ENCODE assay signal across 17 cellular contexts in genomic region chr10:99665304-99665703, GRCh38. TPM values are rescaled to one million over a fixed set of nuclear protein-coding genes. Genes with fewer than 3 reads are reported as not detected.
A peak's percentile ranks its signal among the peaks of the same experiment; 100 is the strongest.
DNase-seq lines count a peak whose midpoint lies in the region; ATAC-seq, FAIRE-seq and TF ChIP-seq lines count a peak whose summit lies in the region.
"Had no signal": no experiment of that assay in that cellular context is flagged by ENCODE, and none has a peak within 500 bp of the region (broad histone marks: within the 10 kb centered on the region; RNA-seq: fewer than 3 reads in every experiment).

No MANE protein-coding gene starts in this region.

- H3F3A ChIP-seq in PC-9 (ENCODE audit: insufficient read depth, low read depth) = peaks cover 30% of the 10 kb centered on the region

- POLR2A ChIA-PET in PC-9 (lab: Charles Lee; ENCODE audit: unreplicated experiment) = no interaction called here
- POLR2A ChIA-PET in K562 (lab: Yijun Ruan, JAX) = no interaction called here

- H3K9me3 ChIP-seq in PC-9 (ENCODE audit: insufficient read depth, low read depth) (no peaks in the 10 kb centered on the region), K562 (replicated peaks; ENCODE audit: control insufficient read depth, insufficient read depth, low read depth, low read length) (no peaks in the 10 kb centered on the region), osteoblast (ENCODE audit: low read depth, low read length) (no peaks in the 10 kb centered on the region), BE2C (no peaks in the 10 kb centered on the region)
- H3K9me3 ChIP-seq: BLaER1 treated with 17β-estradiol and CSF1 and Interleukin-3, amounts not matched to agents 10 nM and 100 nM had no signal

- no peaks in the 10 kb centered on the region for H3K9me2 ChIP-seq in PC-9 (ENCODE audit: insufficient read depth)

- no peak for ATAC-seq in K562
- ATAC-seq in GM21515 (IDR thresholded peaks at IDR 0.05; ENCODE audit: unreplicated experiment) = no peak
- ATAC-seq: GM23338, HCT116 had no signal

- no peak for TF ChIP-seq RAD21 in K562 (CRISPR knock-in tag; conservative IDR thresholded peaks at IDR 0.05 in 1 of 2, IDR thresholded peaks at IDR 0.05 in 1 of 2)

- no peaks in the 10 kb centered on the region for H3K9me1 ChIP-seq in K562 (ENCODE audit: control insufficient read depth, insufficient read depth, low read length)

- TF ChIP-seq EP300 in K562 (IDR thresholded peaks at IDR 0.05; ENCODE audit: low read length) = no peak

- H3K4me2 ChIP-seq in PC-9 (no peak overlapping the region), K562 (ENCODE audit: insufficient read depth, low read length) (no peak overlapping the region), osteoblast (ENCODE audit: insufficient read depth, low read length) (no peak overlapping the region)
- H3K4me2 ChIP-seq: BLaER1 treated with 17β-estradiol and CSF1 and Interleukin-3, amounts not matched to agents 10 nM and 100 nM; GM23338 had no signal

- no peak for TF ChIP-seq POLR2A in K562 (conservative IDR thresholded peaks at IDR 0.05)

- no peaks in the 10 kb centered on the region for H3K36me3 ChIP-seq in PC-9 (ENCODE audit: low read depth)
- 0 out of 3 replicates have a peak, but pooled peaks cover 6% of the 10 kb centered on the region for H3K36me3 ChIP-seq in K562 (ENCODE audit: control insufficient read depth, insufficient read depth, low read length)
- H3K36me3 ChIP-seq in osteoblast (ENCODE audit: insufficient read depth, low read length) = peaks cover 54% of the 10 kb centered on the region
- no peaks in the 10 kb centered on the region for H3K36me3 ChIP-seq in BE2C
- H3K36me3 ChIP-seq: BLaER1 treated with 17β-estradiol and CSF1 and Interleukin-3, amounts not matched to agents 10 nM and 100 nM had no signal

- H3K27me3 ChIP-seq in PC-9 (ENCODE audit: insufficient read depth, low read depth) = no peaks in the 10 kb centered on the region
- no peaks in the 10 kb centered on the region for H3K27me3 ChIP-seq in K562 (ENCODE audit: control insufficient read depth in 2 of 2, insufficient read depth in 2 of 2, low read length in 2 of 2)
- no peaks in the 10 kb centered on the region for H3K27me3 ChIP-seq in osteoblast (ENCODE audit: insufficient read depth, low read length)
- no peaks in the 10 kb centered on the region for H3K27me3 ChIP-seq in BE2C
- H3K27me3 ChIP-seq: BLaER1 treated with 17β-estradiol and CSF1 and Interleukin-3, amounts not matched to agents 10 nM and 100 nM had no signal

- no peak for TF ChIP-seq CTCF in PC-9 (conservative IDR thresholded peaks at IDR 0.05)
- TF ChIP-seq CTCF in K562 (IDR thresholded peaks at IDR 0.05 in 2 of 3, conservative IDR thresholded peaks at IDR 0.05 in 1 of 3; ENCODE audit: insufficient read depth in 2 of 3, low read depth in 1 of 3, low read length in 3 of 3) = no peak
- no peak for TF ChIP-seq CTCF in osteoblast (IDR thresholded peaks at IDR 0.05; ENCODE audit: extremely low read depth, low read depth, low read length)
- TF ChIP-seq CTCF in BE2C (IDR thresholded peaks at IDR 0.05; ENCODE audit: low read depth, low read length) = no peak

- CTCF ChIA-PET in PC-9 (lab: Charles Lee) (no interaction called here), K562 (lab: Yijun Ruan, JAX; ENCODE audit: low intra/inter-chr PET ratio) (no interaction called here)

- H3K9ac ChIP-seq in K562 (ENCODE audit: insufficient read depth in 1 of 2, low read depth in 2 of 2, low read length in 2 of 2) = no peak overlapping the region
- H3K9ac ChIP-seq: BLaER1 treated with 17β-estradiol and CSF1 and Interleukin-3, amounts not matched to agents 10 nM and 100 nM had no signal

- WGBS in K562 (ENCODE audit: insufficient coverage, low coverage, missing lambda C conversion rate) = 100% methylated on average over 2 of the region's 2 CpGs

- in situ Hi-C loops in K562 (cut with MboI) = no loop called here

- no peak for DNase-seq in PC-9
- no peak for DNase-seq in K562 (ENCODE audit: extremely low read depth in 1 of 4, low spot score in 3 of 4)
- DNase-seq in osteoblast (ENCODE audit: insufficient read length, low spot score, missing footprints) = no peak
- no peak for DNase-seq in retina
- no peak for DNase-seq in BE2C
- DNase-seq: Calu3; CD4-positive, alpha-beta T cell; CD8-positive, alpha-beta memory T cell; DMS53; DMS79 treated with DMSO at 0.1 percent for 48 hours; GF-D8; H9 had no signal

- H4K20me1 ChIP-seq in PC-9 (ENCODE audit: insufficient read depth) = no peaks in the 10 kb centered on the region
- no peaks in the 10 kb centered on the region for H4K20me1 ChIP-seq in K562 (replicated peaks; ENCODE audit: control insufficient read depth, insufficient read depth, low read length)
- peaks cover 14% of the 10 kb centered on the region for H4K20me1 ChIP-seq in osteoblast (ENCODE audit: insufficient read depth, low read length)
- H4K20me1 ChIP-seq: BLaER1 treated with 17β-estradiol and CSF1 and Interleukin-3, amounts not matched to agents 10 nM and 100 nM had no signal

- H2AFZ ChIP-seq in PC-9 (no peak overlapping the region), K562 (ENCODE audit: low read depth, low read length) (no peak overlapping the region), osteoblast (ENCODE audit: low read length) (no peak overlapping the region)
- H2AFZ ChIP-seq: GM23338 had no signal

- FAIRE-seq in K562 (lab: Jason Lieb, UNC) = no peak
- FAIRE-seq: GM12892 had no signal

- BruUV-seq in PC-9 (replicated peaks; lab: Mats Ljungman, UMichigan) (no TSS peak), K562 (replicated peaks; lab: Mats Ljungman, UMichigan) (no TSS peak)

- H3K79me2 ChIP-seq in PC-9 (ENCODE audit: low read depth) (peaks cover 33% of the 10 kb centered on the region), K562 (ENCODE audit: control insufficient read depth, insufficient read depth, low read length) (no peaks in the 10 kb centered on the region), osteoblast (ENCODE audit: insufficient read depth, low read length) (peaks cover 64% of the 10 kb centered on the region)

- H3K4me1 ChIP-seq in PC-9 (replicated peaks; ENCODE audit: insufficient read depth) (peaks cover 58% of the 10 kb centered on the region), K562 (replicated peaks in 1 of 2; ENCODE audit: control insufficient read depth in 2 of 2, insufficient read depth in 2 of 2, low read length in 2 of 2) (peaks cover 0 to 16% of the 10 kb centered on the region in 2 experiments; a peak in 3 of 5 replicates), osteoblast (ENCODE audit: insufficient read depth, low read length) (peaks cover 42% of the 10 kb centered on the region), BE2C (peaks cover 9% of the 10 kb centered on the region)
- H3K4me1 ChIP-seq: BLaER1 treated with 17β-estradiol and CSF1 and Interleukin-3, amounts not matched to agents 10 nM and 100 nM had no signal

- H3K27ac ChIP-seq in PC-9 = 0 out of 2 replicates have a peak overlapping the region, but pooled peaks have one; percentile 76
- no peak overlapping the region for H3K27ac ChIP-seq in K562 (ENCODE audit: extremely low read depth, low read depth, low read length)
- peak overlapping the region; percentile 30 for H3K27ac ChIP-seq in osteoblast (ENCODE audit: low read depth, low read length)
- H3K27ac ChIP-seq: BLaER1 treated with 17β-estradiol and CSF1 and Interleukin-3, amounts not matched to agents 10 nM and 100 nM had no signal

- no peak overlapping the region for H3K4me3 ChIP-seq in PC-9
- no peak overlapping the region for H3K4me3 ChIP-seq in K562
- no peak overlapping the region for H3K4me3 ChIP-seq in osteoblast (ENCODE audit: insufficient read depth, low read length)
- no peak overlapping the region for H3K4me3 ChIP-seq in BE2C (ENCODE audit: low read depth, low read length)
- H3K4me3 ChIP-seq: BLaER1 treated with 17β-estradiol and CSF1 and Interleukin-3, amounts not matched to agents 10 nM and 100 nM; GM23338 had no signal

- intact Hi-C loops in PC-9 (cut with micrococcal nuclease; ENCODE audit: unreplicated experiment) (no loop called here), K562 (cut with micrococcal nuclease) (no loop called here)

RNA-seq across cellular contexts. Expression of gene ENTPD7, which starts 6.0 kb away (rescaled TPM):
- 4.2 and 5.4 TPM in 2 replicates for total RNA-seq in PC-9 (2021)
- total RNA-seq in K562 (2011; cell fraction: chromatin; rRNA removed; ENCODE audit: low replicate concordance) = 20.4 and 21.9 TPM in 2 replicates
- 17.8 and 19.3 TPM in 2 replicates for total RNA-seq in K562 (2011; cell fraction: nucleolus; rRNA removed)
- total RNA-seq in K562 (2011; cell fraction: nucleoplasm; rRNA removed) = 27.2 and 30.6 TPM in 2 replicates
- 8.5 TPM in 2 replicates for total RNA-seq in K562 (2014; rRNA removed)
- 10.2 and 11.9 TPM in 2 replicates for total RNA-seq in K562 (2014; rRNA removed; fragmentation: Illumina TruSeq; extraction: Trizol)
- total RNA-seq in K562 (2015; rRNA removed; fragmentation: Illumina TruSeq; extraction: Trizol) = 13.1 and 13.9 TPM in 2 replicates
- 10.6 TPM in 2 replicates for total RNA-seq in K562 (2021)
- 12.4 and 13.2 TPM in 2 replicates for polyA plus RNA-seq in K562 (2011; rRNA removed)
- 7.9 and 12.6 TPM in 2 replicates for polyA plus RNA-seq in K562 (2011; cell fraction: cytosol; rRNA removed)
- 3.6 and 6.2 TPM in 2 replicates for polyA plus RNA-seq in K562 (2011; cell fraction: nucleus; rRNA removed)
- 5.2 and 5.4 TPM in 2 replicates for polyA plus RNA-seq in K562 (2012)
- 7.7 and 7.9 TPM in 2 replicates for polyA plus RNA-seq in K562 (2014; fragmentation: Illumina TruSeq; extraction: Trizol)
- polyA plus RNA-seq in K562 (2014; fragmentation: Nextera tagmentation; extraction: Ambion mirVana) = 1 to 10 TPM; 1.4 to 2.0 TPM
- polyA plus RNA-seq in K562 (2014; rRNA removed) = 4.5 TPM in 2 replicates
- 30.8 and 32.3 TPM in 2 replicates for polyA minus RNA-seq in K562 (2011; rRNA and poly(A)+ RNA removed)
- polyA minus RNA-seq in K562 (2011; cell fraction: cytosol; rRNA and poly(A)+ RNA removed) = 13.0 TPM in 2 replicates
- polyA minus RNA-seq in K562 (2011; cell fraction: nucleus; rRNA and poly(A)+ RNA removed) = 5.8 and 11.1 TPM in 2 replicates
- 33.3 and 35.5 TPM in 2 replicates for total RNA-seq in osteoblast
- polyA plus RNA-seq in BE2C (2012; ENCODE audit: insufficient read depth, insufficient read length, low read depth) = 2.1 TPM

RNA-seq across cellular contexts. Expression of gene SLC25A28, which starts 45.1 kb away (rescaled TPM):
- total RNA-seq in PC-9 (2021) = 17.6 and 17.7 TPM in 2 replicates
- 53.7 and 100 TPM in 2 replicates for total RNA-seq in K562 (2011; cell fraction: chromatin; rRNA removed; ENCODE audit: low replicate concordance)
- 70.0 and 70.9 TPM in 2 replicates for total RNA-seq in K562 (2011; cell fraction: nucleolus; rRNA removed)
- total RNA-seq in K562 (2011; cell fraction: nucleoplasm; rRNA removed) = 66.4 and 69.9 TPM in 2 replicates
- total RNA-seq in K562 (2014; rRNA removed) = 6.2 and 12.7 TPM in 2 replicates
- 13.6 and 15.1 TPM in 2 replicates for total RNA-seq in K562 (2014; rRNA removed; fragmentation: Illumina TruSeq; extraction: Trizol)
- 15.3 and 18.8 TPM in 2 replicates for total RNA-seq in K562 (2015; rRNA removed; fragmentation: Illumina TruSeq; extraction: Trizol)
- total RNA-seq in K562 (2021) = 18.5 and 20.3 TPM in 2 replicates
- 31.5 and 41.3 TPM in 2 replicates for polyA plus RNA-seq in K562 (2011; rRNA removed)
- 18.9 and 28.8 TPM in 2 replicates for polyA plus RNA-seq in K562 (2011; cell fraction: cytosol; rRNA removed)
- 190 and 236 TPM in 2 replicates for polyA plus RNA-seq in K562 (2011; cell fraction: nucleus; rRNA removed)
- polyA plus RNA-seq in K562 (2012) = 14.8 and 18.0 TPM in 2 replicates
- 25.9 and 32.3 TPM in 2 replicates for polyA plus RNA-seq in K562 (2014; fragmentation: Illumina TruSeq; extraction: Trizol)
- 10 to 100 TPM in 1 of 2 experiments, 1 to 10 TPM in 1; 8.7 to 10.3 TPM for polyA plus RNA-seq in K562 (2014; fragmentation: Nextera tagmentation; extraction: Ambion mirVana)
- 24.4 and 24.7 TPM in 2 replicates for polyA plus RNA-seq in K562 (2014; rRNA removed)
- polyA minus RNA-seq in K562 (2011; rRNA and poly(A)+ RNA removed) = 13.0 and 14.4 TPM in 2 replicates
- 6.4 and 7.4 TPM in 2 replicates for polyA minus RNA-seq in K562 (2011; cell fraction: cytosol; rRNA and poly(A)+ RNA removed)
- 20.7 and 27.9 TPM in 2 replicates for polyA minus RNA-seq in K562 (2011; cell fraction: nucleus; rRNA and poly(A)+ RNA removed)
- 16.2 and 16.3 TPM in 2 replicates for total RNA-seq in osteoblast
- 51.6 TPM for polyA plus RNA-seq in BE2C (2012; ENCODE audit: insufficient read depth, insufficient read length, low read depth)
